16 cellular contexts compared by ENCODE assay signal in the genomic region with DNA sequence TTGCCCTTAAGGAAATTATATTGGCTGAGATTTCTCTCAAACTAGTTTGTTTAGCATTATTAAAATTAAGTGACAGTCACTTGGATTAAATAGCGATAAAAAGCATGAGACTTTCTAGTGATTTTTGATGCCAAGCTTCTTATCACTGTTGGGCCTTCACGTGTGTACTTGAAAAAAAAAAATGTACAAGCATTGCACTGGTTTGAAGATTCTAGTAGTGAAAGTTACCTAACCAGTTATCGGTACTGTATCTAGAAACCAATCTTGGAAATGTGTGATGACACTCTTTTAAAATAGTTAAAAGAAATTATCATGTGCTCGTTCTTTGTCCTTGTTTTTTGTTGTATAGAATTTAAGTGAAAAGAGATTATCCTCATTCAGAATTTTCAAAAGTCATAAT.
DNase-seq lines count a peak whose midpoint lies in the region; ATAC-seq and TF ChIP-seq lines count a peak whose summit lies in the region.
"Had no signal": no experiment of that assay in that cellular context is flagged by ENCODE, and none has a peak within 500 bp of the region (broad histone marks: within the 10 kb centered on the region; RNA-seq: fewer than 3 reads in every experiment).

No MANE protein-coding gene starts in this region.

- H3K4me3 ChIP-seq in CD4-positive, CD25-positive, alpha-beta regulatory T cell (ENCODE audit: low read depth, low read length) = no peak overlapping the region
- no peak overlapping the region for H3K4me3 ChIP-seq in GM23338
- H3K4me3 ChIP-seq in neural progenitor cell = no peak overlapping the region
- no peak overlapping the region for H3K4me3 ChIP-seq in gastroesophageal sphincter
- H3K4me3 ChIP-seq: A549 had no signal

- no peak overlapping the region for H3K9ac ChIP-seq in neural progenitor cell

- no peak for TF ChIP-seq CTCF in GM23338 (conservative IDR thresholded peaks at IDR 0.05; ENCODE audit: low read depth in 2 of 2)
- TF ChIP-seq CTCF in neural progenitor cell (IDR thresholded peaks at IDR 0.05) = no peak
- TF ChIP-seq CTCF in gastroesophageal sphincter (IDR thresholded peaks at IDR 0.05) = no peak

- H3K79me2 ChIP-seq in GM23338 (replicated peaks; ENCODE audit: insufficient read depth) (peaks cover 81% of the 10 kb centered on the region), neural progenitor cell (ENCODE audit: low read depth) (peaks cover 78% of the 10 kb centered on the region)

- H3K27ac ChIP-seq in CD4-positive, CD25-positive, alpha-beta regulatory T cell (ENCODE audit: insufficient read depth, low read length, poor library complexity, severe bottlenecking) = no peak overlapping the region
- peak overlapping the region; percentile 27; the same call in 1 of the 2 replicates for H3K27ac ChIP-seq in GM23338 (ENCODE audit: low read depth)
- peak overlapping the region; percentile 70 for H3K27ac ChIP-seq in neural progenitor cell
- H3K27ac ChIP-seq in gastroesophageal sphincter = no peak overlapping the region
- H3K27ac ChIP-seq: A549, C4-2B had no signal

- no peaks in the 10 kb centered on the region for H3K9me3 Mint-ChIP-seq in CD4-positive, CD25-positive, alpha-beta regulatory T cell
- H3K9me3 Mint-ChIP-seq in GM23338 (no peaks in the 10 kb centered on the region), immature natural killer cell (no peaks in the 10 kb centered on the region), neural progenitor cell (no peaks in the 10 kb centered on the region)
- H3K9me3 Mint-ChIP-seq: CD8-positive, alpha-beta memory T cell had no signal

- H2AFZ ChIP-seq in GM23338 (no peak overlapping the region), neural progenitor cell (replicated peaks) (no peak overlapping the region)

- no peak for TF ChIP-seq EP300 in gastroesophageal sphincter (IDR thresholded peaks at IDR 0.05)

- H3K36me3 Mint-ChIP-seq in CD4-positive, CD25-positive, alpha-beta regulatory T cell = peaks cover 28% of the 10 kb centered on the region
- H3K36me3 Mint-ChIP-seq in GM23338 (ENCODE audit: low read depth) = peaks cover 31% of the 10 kb centered on the region; the same call in 2 of the 3 replicates
- peaks cover 6 to 22% (median 8%) of the 10 kb centered on the region in 3 donors for H3K36me3 Mint-ChIP-seq in immature natural killer cell
- peaks cover 20% of the 10 kb centered on the region for H3K36me3 Mint-ChIP-seq in neural progenitor cell

- peaks cover 23% of the 10 kb centered on the region; the same call in 1 of the 2 replicates for H4K20me1 ChIP-seq in GM23338 (replicated peaks; ENCODE audit: insufficient read depth)
- H4K20me1 ChIP-seq in neural progenitor cell (ENCODE audit: low read depth) = peaks cover 55% of the 10 kb centered on the region

- ATAC-seq in CD4-positive, CD25-positive, alpha-beta regulatory T cell (ENCODE audit: low read depth in 2 of 2) = no peak
- ATAC-seq in GM23338 (no peak), gastroesophageal sphincter (no peak)
- ATAC-seq: A549 had no signal

- peaks cover 49% of the 10 kb centered on the region for H3K36me3 ChIP-seq in CD4-positive, CD25-positive, alpha-beta regulatory T cell (ENCODE audit: control insufficient read depth, insufficient read depth, low read length)
- H3K36me3 ChIP-seq in GM23338 (ENCODE audit: insufficient read depth) (peaks cover 21% of the 10 kb centered on the region), neural progenitor cell (peaks cover 17% of the 10 kb centered on the region), gastroesophageal sphincter (peaks cover 10 to 34% of the 10 kb centered on the region in 2 donors)

- no peak for TF ChIP-seq POLR2A in gastroesophageal sphincter (IDR thresholded peaks at IDR 0.05)

- no peaks in the 10 kb centered on the region for H3K9me2 ChIP-seq in GM23338 (ENCODE audit: insufficient read depth)

- H3K27me3 ChIP-seq in CD4-positive, CD25-positive, alpha-beta regulatory T cell (ENCODE audit: control insufficient read depth, insufficient read depth, low read length) = no peaks in the 10 kb centered on the region
- H3K27me3 ChIP-seq in GM23338 (ENCODE audit: insufficient read depth) (no peaks in the 10 kb centered on the region), neural progenitor cell (no peaks in the 10 kb centered on the region), gastroesophageal sphincter (no peaks in the 10 kb centered on the region)
- H3K27me3 ChIP-seq: BE2C had no signal

- 44 to 49% methylated on average over 3 to 4 of the region's 4 CpGs for WGBS in gastroesophageal sphincter (ENCODE audit: low coverage in 1 of 2), 2 donors

- no peaks in the 10 kb centered on the region for H3K9me3 ChIP-seq in CD4-positive, CD25-positive, alpha-beta regulatory T cell (ENCODE audit: control insufficient read depth in 2 of 2, low read length in 2 of 2)
- H3K9me3 ChIP-seq in neural progenitor cell (ENCODE audit: low read depth) (no peaks in the 10 kb centered on the region), gastroesophageal sphincter (no peaks in the 10 kb centered on the region)
- H3K9me3 ChIP-seq: A549, BE2C, Caco-2 had no signal

- no peak for DNase-seq in CD4-positive, CD25-positive, alpha-beta regulatory T cell
- DNase-seq in GM23338 (ENCODE audit: low spot score) = no peak
- DNase-seq in immature natural killer cell = no peak
- DNase-seq in neural progenitor cell (ENCODE audit: low spot score) = no peak
- DNase-seq in HuH-7.5 (ENCODE audit: low spot score) = no peak
- no peak for DNase-seq in activated CD4-positive, CD25-positive, alpha-beta regulatory T cell (lab: John Stamatoyannopoulos, UW)
- DNase-seq: BE2C; Caco-2; CD8-positive, alpha-beta memory T cell; DND-41; GF-D8; H7; IMR-90 had no signal

- H3K4me1 ChIP-seq in CD4-positive, CD25-positive, alpha-beta regulatory T cell (ENCODE audit: control insufficient read depth, insufficient read depth, low read length, poor library complexity, severe bottlenecking) = no peaks in the 10 kb centered on the region
- H3K4me1 ChIP-seq in GM23338 (ENCODE audit: insufficient read depth) (peaks cover 22% of the 10 kb centered on the region), neural progenitor cell (peaks cover 26% of the 10 kb centered on the region), gastroesophageal sphincter (peaks cover 0 to 30% (median 5%) of the 10 kb centered on the region in 3 donors)
- H3K4me1 ChIP-seq: A549, Caco-2 had no signal

- H3K27ac Mint-ChIP-seq in CD4-positive, CD25-positive, alpha-beta regulatory T cell = peak overlapping the region in 2 of 3 donors; percentile 32 to 46
- H3K27ac Mint-ChIP-seq in GM23338 = no peak overlapping the region
- peak overlapping the region; percentile 1 to 50 (median 38) for H3K27ac Mint-ChIP-seq in immature natural killer cell
- H3K27ac Mint-ChIP-seq in neural progenitor cell = no peak overlapping the region

- H3K4me3 Mint-ChIP-seq in CD4-positive, CD25-positive, alpha-beta regulatory T cell = no peak overlapping the region
- H3K4me3 Mint-ChIP-seq in GM23338 (no peak overlapping the region), immature natural killer cell (peak overlapping the region in 2 of 5 donors; percentile 24 to 36), neural progenitor cell (no peak overlapping the region)
- H3K4me3 Mint-ChIP-seq: CD8-positive, alpha-beta memory T cell had no signal

- peaks cover 26 to 52% (median 39%) of the 10 kb centered on the region in 4 donors for H3K4me1 Mint-ChIP-seq in CD4-positive, CD25-positive, alpha-beta regulatory T cell
- H3K4me1 Mint-ChIP-seq in GM23338 (peaks cover 18% of the 10 kb centered on the region), immature natural killer cell (peaks cover 35 to 67% of the 10 kb centered on the region in 2 donors), neural progenitor cell (peaks cover 12% of the 10 kb centered on the region)

- H3K4me2 ChIP-seq in GM23338 = no peak overlapping the region
- H3K4me2 ChIP-seq in neural progenitor cell = no peak overlapping the region
- H3K4me2 ChIP-seq: A549 had no signal

- H3F3A ChIP-seq in GM23338 (replicated peaks; ENCODE audit: low read depth) = no peaks in the 10 kb centered on the region
- peaks cover 12% of the 10 kb centered on the region for H3F3A ChIP-seq in neural progenitor cell (ENCODE audit: low read depth)

- no peaks in the 10 kb centered on the region for H3K27me3 Mint-ChIP-seq in CD4-positive, CD25-positive, alpha-beta regulatory T cell
- H3K27me3 Mint-ChIP-seq in GM23338 (ENCODE audit: insufficient read depth, low read depth, poor library complexity) (no peaks in the 10 kb centered on the region), immature natural killer cell (ENCODE audit: low read depth in 3 of 3) (no peaks in the 10 kb centered on the region), neural progenitor cell (ENCODE audit: insufficient read depth, low read depth) (no peaks in the 10 kb centered on the region)
- H3K27me3 Mint-ChIP-seq: CD8-positive, alpha-beta memory T cell had no signal

TF ChIP-seq in GM23338, 12 proteins besides CTCF, POLR2A, EP300 and RAD21 (continues in another document):
- no peak for TF ChIP-seq EZH2 (IDR thresholded peaks at IDR 0.05; ENCODE audit: low read depth, unreplicated experiment)

Comparison
In these comparisons a context has a peak if more than half of its experiments do, and no peak if none do; other contexts are left out.
1. H3K27ac ChIP-seq: peak in GM23338 (single experiment) and neural progenitor cell (single experiment); none in CD4-positive, CD25-positive, alpha-beta regulatory T cell (single experiment) and gastroesophageal sphincter (0 of 4).
2. H3K27ac Mint-ChIP-seq: peak in CD4-positive, CD25-positive, alpha-beta regulatory T cell (2 of 3) and immature natural killer cell (6 of 6); none in GM23338 (single experiment) and neural progenitor cell (single experiment).